In the genomic region with DNA sequence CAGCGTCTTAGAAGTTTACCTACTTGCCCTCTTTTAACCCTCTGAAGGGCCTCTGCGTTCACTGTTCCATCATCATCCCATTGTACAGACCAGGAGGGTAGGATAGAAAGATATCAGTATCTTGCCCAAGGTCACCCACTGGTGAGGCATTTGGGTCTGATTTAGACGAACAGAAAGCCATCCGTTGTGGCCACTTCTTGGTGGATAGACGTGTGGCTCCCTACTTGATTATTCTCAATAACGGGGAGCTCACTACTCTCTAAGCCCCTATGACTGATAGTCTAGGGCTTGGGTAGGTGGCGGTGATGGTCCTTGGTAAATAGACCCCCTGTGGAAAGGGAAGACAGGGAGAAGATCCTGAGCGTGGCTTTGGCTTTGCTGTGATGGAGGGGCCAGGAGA, we compare ENCODE assay signal across 36 cellular contexts. TPM values are rescaled to one million over a fixed set of nuclear protein-coding genes. Genes with fewer than 3 reads are reported as not detected.
"Had no signal": no experiment of that assay in that cellular context is flagged by ENCODE, and none has a peak within 500 bp of the region (broad histone marks: within the 10 kb centered on the region; RNA-seq: fewer than 3 reads in every experiment).

No MANE protein-coding gene starts in this region.

- DNase-seq: activated CD4-positive, alpha-beta memory T cell treated with anti-CD3 and anti-CD28 coated beads, Interleukin-2, amount 10 ng/mL, durations not matched to agents 7 days and 5 days; activated CD4-positive, alpha-beta T cell treated with anti-CD3 and anti-CD28 coated beads for 1 hour; activated CD4-positive, alpha-beta T cell treated with anti-CD3 and anti-CD28 coated beads for 48 hours; activated CD4-positive, CD25-positive, alpha-beta regulatory T cell; activated CD8-positive, alpha-beta memory T cell treated with anti-CD3 and anti-CD28 coated beads for 24 hours; activated CD8-positive, alpha-beta memory T cell treated with anti-CD3 and anti-CD28 coated beads, Interleukin-2, amount 10 ng/mL, durations not matched to agents 7 days and 5 days; activated CD8-positive, alpha-beta memory T cell treated with anti-CD3 and anti-CD28 coated beads, Interleukin-2, amount 50 U/mL, for 48 hours; activated effector memory CD4-positive, alpha-beta T cell treated with Interleukin-2 at 50 U/mL for 16 hours; activated naive CD4-positive, alpha-beta T cell treated with anti-CD3 and anti-CD28 coated beads, Interleukin-2, amount 50 U/mL, for 16 hours; activated naive CD8-positive, alpha-beta T cell treated with anti-CD3 and anti-CD28 coated beads for 36 hours; activated T-cell treated with anti-CD3 and anti-CD28 coated beads, Interleukin-2, amount 50 U/mL, for 48 hours; amniotic stem cell; brain microvascular endothelial cell; NCI-H1092 treated with DMSO at 0.1 percent for 48 hours; NCI-H1417; NCI-H146; NCI-H187; NCI-H2029 treated with DMSO at 0.1 percent for 48 hours; NCI-H2107; NCI-H2171; NCI-H510A; NCI-H526; NCI-H748 treated with DMSO at 0.1 percent for 48 hours; NK-92 treated with Interleukin-12 subunit alpha and Interleukin-12 subunit beta, amount 100 ng/mL, for 24 hours; PC-3; RPMI8226; SHP77 treated with DMSO at 0.1 percent for 48 hours; SK-N-SH; T-helper 9 cell; WERI-Rb-1 had no signal

- H3K4me3 ChIP-seq: Peyer's patch, SJSA1 had no signal

- H3K36me3 ChIP-seq: brain microvascular endothelial cell, Peyer's patch, SJSA1, WERI-Rb-1 had no signal

- H3K4me2 ChIP-seq: KMS-11, SK-N-SH had no signal

- H3K9me3 ChIP-seq: Peyer's patch, SJSA1, SK-N-SH had no signal

- H3K9me3 Mint-ChIP-seq: activated CD4-positive, alpha-beta memory T cell treated with anti-CD3 and anti-CD28 coated beads, Interleukin-2, amount 10 ng/mL, durations not matched to agents 7 days and 5 days; activated naive CD8-positive, alpha-beta T cell treated with anti-CD3 and anti-CD28 coated beads for 36 hours; central memory CD8-positive, alpha-beta T cell; T-helper 1 cell treated with Interleukin-12 subunit alpha and Interleukin-12 subunit beta and Interleukin-4 antibody, amounts not matched to agents 30 μg/mL and 1 μg/mL, for 36 hours had no signal

- H3K4me3 Mint-ChIP-seq: activated CD4-positive, alpha-beta memory T cell treated with anti-CD3 and anti-CD28 coated beads, Interleukin-2, amount 10 ng/mL, durations not matched to agents 7 days and 5 days; activated CD8-positive, alpha-beta memory T cell treated with anti-CD3 and anti-CD28 coated beads, Interleukin-2, amount 10 ng/mL, durations not matched to agents 7 days and 5 days; activated naive CD8-positive, alpha-beta T cell treated with anti-CD3 and anti-CD28 coated beads for 36 hours; central memory CD8-positive, alpha-beta T cell; T-helper 1 cell treated with Interleukin-12 subunit alpha and Interleukin-12 subunit beta and Interleukin-4 antibody, amounts not matched to agents 30 μg/mL and 1 μg/mL, for 36 hours had no signal

- H3K4me1 ChIP-seq: SJSA1 had no signal

- H3K36me3 Mint-ChIP-seq: activated naive CD8-positive, alpha-beta T cell treated with anti-CD3 and anti-CD28 coated beads for 36 hours had no signal

- H3K27me3 Mint-ChIP-seq: activated CD8-positive, alpha-beta memory T cell treated with anti-CD3 and anti-CD28 coated beads, Interleukin-2, amount 10 ng/mL, durations not matched to agents 7 days and 5 days; activated naive CD8-positive, alpha-beta T cell treated with anti-CD3 and anti-CD28 coated beads for 36 hours; central memory CD8-positive, alpha-beta T cell had no signal

- H3K27me3 ChIP-seq: Peyer's patch had no signal

- H3K27ac Mint-ChIP-seq: activated CD4-positive, alpha-beta memory T cell treated with anti-CD3 and anti-CD28 coated beads, Interleukin-2, amount 10 ng/mL, durations not matched to agents 7 days and 5 days; activated CD8-positive, alpha-beta memory T cell treated with anti-CD3 and anti-CD28 coated beads, Interleukin-2, amount 10 ng/mL, durations not matched to agents 7 days and 5 days; activated naive CD8-positive, alpha-beta T cell treated with anti-CD3 and anti-CD28 coated beads for 36 hours; T-helper 1 cell treated with Interleukin-12 subunit alpha and Interleukin-12 subunit beta and Interleukin-4 antibody, amounts not matched to agents 30 μg/mL and 1 μg/mL, for 36 hours had no signal

- H3K27ac ChIP-seq: brain microvascular endothelial cell, KMS-11, Peyer's patch, SJSA1, WERI-Rb-1 had no signal

- H3K9ac ChIP-seq: KMS-11, SK-N-SH had no signal

- ATAC-seq: activated CD8-positive, alpha-beta memory T cell treated with anti-CD3 and anti-CD28 coated beads, Interleukin-2, amount 10 ng/mL, durations not matched to agents 7 days and 5 days; PC-3 had no signal

RNA-seq across cellular contexts. Expression of a gene that starts 28.6 kb away (rescaled TPM):
- total RNA-seq: M059J had no signal
